Comparison of ENCODE assay signal across 8 cellular contexts in the genomic region with DNA sequence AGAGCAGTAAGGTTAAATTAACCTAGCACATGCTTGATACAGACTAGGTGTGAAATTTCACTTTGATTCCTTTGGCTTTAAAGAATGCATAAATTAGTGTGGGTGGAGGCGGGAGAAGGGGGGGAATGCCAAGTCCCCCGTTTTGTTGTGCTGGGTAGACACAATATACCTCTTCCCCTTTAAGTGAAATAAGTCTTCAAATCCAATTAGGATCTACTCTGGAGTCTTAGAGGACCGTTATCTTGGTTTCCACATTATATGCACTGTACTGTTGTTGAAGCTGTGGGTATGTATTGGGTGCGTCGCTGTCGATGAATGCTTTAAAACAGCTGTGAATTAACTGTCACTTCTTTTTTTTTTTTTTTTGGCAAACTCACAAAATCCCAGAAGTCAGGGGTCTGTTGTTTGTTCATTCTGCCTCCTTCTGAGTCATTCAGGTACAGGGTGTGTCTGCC. TPM values are rescaled to one million over a fixed set of nuclear protein-coding genes. Genes with fewer than 3 reads are reported as not detected.
DNase-seq lines count a peak whose midpoint lies in the region; ATAC-seq and TF ChIP-seq lines count a peak whose summit lies in the region.

No MANE protein-coding gene starts in this region.

- H3K9me3 ChIP-seq in CD4-positive, alpha-beta memory T cell (ENCODE audit: control insufficient read depth in 1 of 2, low read length in 2 of 2), result no peaks in the 10 kb centered on the region
- H3K9me3 ChIP-seq in HUES48 (ENCODE audit: control insufficient read depth, insufficient read depth, low read length), result no peaks in the 10 kb centered on the region

- DNase-seq in CD4-positive, alpha-beta memory T cell, result peak in 3 of 5 donors; percentile 62 to 67 (median 63)
- DNase-seq in choroid plexus epithelial cell (ENCODE audit: low read depth) (no peak), AG08396 (ENCODE audit: low spot score) (no peak), NCI-H1417 (lab: John Stamatoyannopoulos, UW) (no peak)

- H3K4me1 Mint-ChIP-seq in CD4-positive, alpha-beta memory T cell, result peaks cover 32 to 91% (median 48%) of the 10 kb centered on the region in 4 donors
- peaks cover 28% of the 10 kb centered on the region for H3K4me1 Mint-ChIP-seq in nephron

- no peaks in the 10 kb centered on the region for H3K27me3 Mint-ChIP-seq in CD4-positive, alpha-beta memory T cell
- peaks cover 63% of the 10 kb centered on the region for H3K27me3 Mint-ChIP-seq in nephron (ENCODE audit: low read depth)

- H3K4me3 Mint-ChIP-seq in CD4-positive, alpha-beta memory T cell, result peak overlapping the region; percentile 96 to 100 (median 98)
- H3K4me3 Mint-ChIP-seq in nephron, result peak overlapping the region; percentile 87 to 92 (median 90)

- no peak for ATAC-seq in GM18909 (IDR thresholded peaks at IDR 0.05; ENCODE audit: poor library complexity, unreplicated experiment)
- no peak for ATAC-seq in HG02885 (IDR thresholded peaks at IDR 0.05; ENCODE audit: poor library complexity, unreplicated experiment)

- CTCF ChIA-PET in CD4-positive, alpha-beta memory T cell (lab: Charles Lee; ENCODE audit: partially characterized antibody), result interaction anchor here (1.1 to 17.2 kb wide), 19 partner anchors 8 to 311 kb away, joined by 3 to 442 read pairs (median 5); no protein-coding TSS in a partner anchor

- intact Hi-C loops in CD4-positive, alpha-beta memory T cell (cut with micrococcal nuclease), result loop anchor here (1.0 to 2.0 kb wide), 2 partner anchors 53 to 56 kb away; no protein-coding TSS in a partner anchor

- H3K27ac ChIP-seq in CD4-positive, alpha-beta memory T cell (ENCODE audit: low read depth, low read length), result peak overlapping the region; percentile 90
- H3K27ac ChIP-seq in HUES48 (ENCODE audit: low read depth, low read length), result no peak overlapping the region

- H3K4me3 ChIP-seq in CD4-positive, alpha-beta memory T cell (ENCODE audit: low read length in 2 of 2), result peak overlapping the region; percentile 86 to 97
- H3K4me3 ChIP-seq in HUES48 (ENCODE audit: low read depth, low read length), result peak overlapping the region; percentile 70
- H3K4me3 ChIP-seq in choroid plexus epithelial cell (ENCODE audit: low read depth, low read length), result peak overlapping the region; percentile 75

- peaks cover 15% of the 10 kb centered on the region for H3K36me3 ChIP-seq in CD4-positive, alpha-beta memory T cell (ENCODE audit: insufficient read depth, low read length)
- H3K36me3 ChIP-seq in HUES48 (ENCODE audit: control insufficient read depth, insufficient read depth, low read length), result no peaks in the 10 kb centered on the region

- TF ChIP-seq CTCF in choroid plexus epithelial cell (conservative IDR thresholded peaks at IDR 0.05; ENCODE audit: low read depth, low read length) (no peak), nephron (IDR thresholded peaks at IDR 0.05; ENCODE audit: unreplicated experiment in 3 of 3) (no peak)

- H3K27me3 ChIP-seq in CD4-positive, alpha-beta memory T cell (ENCODE audit: insufficient read depth, low read length), result no peaks in the 10 kb centered on the region
- H3K27me3 ChIP-seq in HUES48 (ENCODE audit: control insufficient read depth, insufficient read depth, low read length), result peaks cover 44% of the 10 kb centered on the region

- peak overlapping the region; percentile 97 to 100 (median 98) for H3K27ac Mint-ChIP-seq in CD4-positive, alpha-beta memory T cell
- H3K27ac Mint-ChIP-seq in nephron, result peak overlapping the region in 2 of 3 experiments; percentile 26 to 67

- POLR2A ChIA-PET in CD4-positive, alpha-beta memory T cell (lab: Charles Lee; ENCODE audit: partially characterized antibody), result interaction anchor here (0.6 to 25.2 kb wide), 53 partner anchors 8 to 796 kb away, joined by 3 to 955 read pairs (median 5); a partner anchor contains a TSS

- peaks cover 39 to 53% of the 10 kb centered on the region in 2 donors for H3K36me3 Mint-ChIP-seq in CD4-positive, alpha-beta memory T cell
- peaks cover 10% of the 10 kb centered on the region for H3K36me3 Mint-ChIP-seq in nephron (ENCODE audit: low read depth)

- H3K9me3 Mint-ChIP-seq in CD4-positive, alpha-beta memory T cell, result peaks cover 0 to 13% (median 1%) of the 10 kb centered on the region in 8 donors
- no peaks in the 10 kb centered on the region for H3K9me3 Mint-ChIP-seq in nephron

- H3K4me1 ChIP-seq in CD4-positive, alpha-beta memory T cell (ENCODE audit: insufficient read depth, low read length), result peaks cover 43% of the 10 kb centered on the region
- peaks cover 17% of the 10 kb centered on the region for H3K4me1 ChIP-seq in HUES48 (ENCODE audit: control insufficient read depth, insufficient read depth, low read length)

- H3K9ac ChIP-seq in HUES48 (ENCODE audit: low read depth, low read length), result no peak overlapping the region

RNA-seq across cellular contexts. Expression of a gene that starts 1.6 kb away (rescaled TPM):
- 100 to 1,000 TPM; 363 to 366 TPM for total RNA-seq in CD4-positive, alpha-beta memory T cell
- polyA plus RNA-seq in CD4-positive, alpha-beta memory T cell, result 100 to 1,000 TPM; 277 to 320 TPM

Comparison
In these comparisons a context has a peak if more than half of its experiments do, and no peak if none do; other contexts are left out.
1. DNase-seq: peak in CD4-positive, alpha-beta memory T cell (3 of 5); none in choroid plexus epithelial cell (single experiment), AG08396 (single experiment) and NCI-H1417 (0 of 3).
2. Peak in every context shown above with its lines, with median percentiles within 50 percentile points of each other: H3K4me3 ChIP-seq.